11 cellular contexts compared by ENCODE assay signal in genomic region chr19:48613024-48613851, GRCh38. TPM values are rescaled to one million over a fixed set of nuclear protein-coding genes. Genes with fewer than 3 reads are reported as not detected.
DNase-seq lines count a peak whose midpoint lies in the region; ATAC-seq and TF ChIP-seq lines count a peak whose summit lies in the region.
"Had no signal": no experiment of that assay in that cellular context is flagged by ENCODE, and none has a peak within 500 bp of the region (broad histone marks: within the 10 kb centered on the region; RNA-seq: fewer than 3 reads in every experiment).

No MANE protein-coding gene starts in this region.

- no peak for TF ChIP-seq POLR2A in suprapubic skin (IDR thresholded peaks at IDR 0.05)
- TF ChIP-seq POLR2A in uterus (IDR thresholded peaks at IDR 0.05) = no peak

- 81% methylated on average over 20 of the region's 39 CpGs for WGBS in suprapubic skin

- H3K36me3 ChIP-seq in lower lobe of right lung (peaks cover 32% of the 10 kb centered on the region), suprapubic skin (peaks cover 30% of the 10 kb centered on the region), uterus (no peaks in the 10 kb centered on the region)

- peak in 1 of 2 donors; percentile 2 for ATAC-seq in lower lobe of right lung
- ATAC-seq in GM19467 (IDR thresholded peaks at IDR 0.05; ENCODE audit: unreplicated experiment) = no peak
- ATAC-seq in HG03457 (IDR thresholded peaks at IDR 0.05; ENCODE audit: unreplicated experiment) = no peak

- H3K4me3 ChIP-seq in lower lobe of right lung (peak overlapping the region; percentile 48), suprapubic skin (no peak overlapping the region), uterus (no peak overlapping the region)
- H3K4me3 ChIP-seq: thoracic aorta had no signal

- no peak for TF ChIP-seq CTCF in lower lobe of right lung (IDR thresholded peaks at IDR 0.05)
- no peak for TF ChIP-seq CTCF in suprapubic skin (IDR thresholded peaks at IDR 0.05)
- no peak for TF ChIP-seq CTCF in uterus (IDR thresholded peaks at IDR 0.05)

- TF ChIP-seq EP300 in suprapubic skin (IDR thresholded peaks at IDR 0.05) = no peak

- H3K27ac ChIP-seq in lower lobe of right lung = peak overlapping the region; percentile 81
- H3K27ac ChIP-seq in suprapubic skin = peak overlapping the region; percentile 69
- H3K27ac ChIP-seq in uterus = no peak overlapping the region
- H3K27ac ChIP-seq: thoracic aorta had no signal

- intact Hi-C loops in lower lobe of right lung (cut with DNase I) (no loop called here), uterus (cut with DNase I; ENCODE audit: low total_unique reads) (loop anchor here (10.0 kb wide), 2 partner anchors 118 to 1128 kb away; partner anchors contain the start of gene KPTN)

- H3K9me3 ChIP-seq in lower lobe of right lung (no peaks in the 10 kb centered on the region), suprapubic skin (no peaks in the 10 kb centered on the region), uterus (no peaks in the 10 kb centered on the region)
- H3K9me3 ChIP-seq: thoracic aorta had no signal

- H3K4me1 ChIP-seq in lower lobe of right lung = peaks cover 31% of the 10 kb centered on the region
- H3K4me1 ChIP-seq in suprapubic skin = peaks cover 45% of the 10 kb centered on the region
- peaks cover 8 to 9% of the 10 kb centered on the region in 2 donors for H3K4me1 ChIP-seq in uterus

- H3K27me3 ChIP-seq in lower lobe of right lung (ENCODE audit: low read depth) = no peaks in the 10 kb centered on the region
- H3K27me3 ChIP-seq in suprapubic skin = no peaks in the 10 kb centered on the region
- no peaks in the 10 kb centered on the region for H3K27me3 ChIP-seq in uterus

- peak; percentile 76 for DNase-seq in activated CD8-positive, alpha-beta memory T cell treated with anti-CD3 and anti-CD28 coated beads, Interleukin-2, amount 50 U/mL, for 48 hours
- no peak for DNase-seq in activated CD8-positive, alpha-beta memory T cell treated with anti-CD3 and anti-CD28 coated beads, Interleukin-2, amount 50 U/mL, for 4 hours
- DNase-seq in amygdala (lab: John Stamatoyannopoulos, UW) = peak in 29 of 56 donors; percentile 7 to 81 (median 48)
- DNase-seq in lower lobe of right lung = no peak
- DNase-seq in suprapubic skin (ENCODE audit: low spot score in 2 of 2) = no peak
- DNase-seq in uterus = no peak
- DNase-seq: activated naive CD4-positive, alpha-beta T cell; NCI-H748 treated with DMSO at 0.1 percent for 48 hours had no signal

RNA-seq across cellular contexts. Expression of gene FAM83E, which starts 1.6 kb away (rescaled TPM):
- total RNA-seq in lower lobe of right lung (34.1 TPM), suprapubic skin (1 to 10 TPM in 2 of 4 donors, under 1 TPM in 2; 0.87 to 5.1 (median 1.1) TPM), uterus (1 to 10 TPM in 2 of 4 donors, not detected in 2; 1.8 TPM)

RNA-seq across cellular contexts. Expression of gene RPL18, which starts 5.7 kb away (rescaled TPM):
- total RNA-seq in lower lobe of right lung (997 TPM), suprapubic skin (1,000 to 10,000 TPM; 2,067 to 3,423 (median 3,271) TPM), uterus (1,000 to 10,000 TPM; 1,515 to 5,795 (median 3,195) TPM)

RNA-seq across cellular contexts. Expression of gene SPHK2, which starts 6.1 kb away (rescaled TPM):
- total RNA-seq in lower lobe of right lung (23.8 TPM), suprapubic skin (1 to 10 TPM; 3.9 to 9.9 (median 5.6) TPM), uterus (10 to 100 TPM; 10.0 to 27.2 (median 21.7) TPM)

RNA-seq across cellular contexts. Expression of gene SPACA4, which starts 6.7 kb away (rescaled TPM):
- not detected for total RNA-seq in lower lobe of right lung
- 1 to 10 TPM; 2.1 to 3.6 (median 2.8) TPM for total RNA-seq in suprapubic skin
- not detected for total RNA-seq in uterus
- total RNA-seq: thoracic aorta had no signal

RNA-seq across cellular contexts. Expression of gene DBP, which starts 23.9 kb away (rescaled TPM):
- total RNA-seq in lower lobe of right lung (17.7 TPM), suprapubic skin (10 to 100 TPM; 11.2 to 22.3 (median 17.8) TPM), uterus (10 to 100 TPM in 2 of 4 donors, 1 to 10 TPM in 1, not detected in 1; 3.1 to 29.8 (median 11.3) TPM)

Comparison
In these comparisons a context has a peak if more than half of its experiments do, and no peak if none do; other contexts are left out.
1. DNase-seq: peak in activated CD8-positive, alpha-beta memory T cell treated with anti-CD3 and anti-CD28 coated beads, Interleukin-2, amount 50 U/mL, for 48 hours (single experiment) and amygdala (29 of 56); none in activated CD8-positive, alpha-beta memory T cell treated with anti-CD3 and anti-CD28 coated beads, Interleukin-2, amount 50 U/mL, for 4 hours (single experiment), lower lobe of right lung (single experiment), suprapubic skin (0 of 2) and uterus (0 of 2).
2. H3K27ac ChIP-seq: peak in lower lobe of right lung (single experiment) and suprapubic skin (single experiment); none in uterus (0 of 2).